In genomic region chr15:23642413-23643044, GRCh38 we compare ENCODE assay signal across 8 cellular contexts. TPM values are rescaled to one million over a fixed set of nuclear protein-coding genes. Genes with fewer than 3 reads are reported as not detected.
DNase-seq lines count a peak whose midpoint lies in the region; ATAC-seq and TF ChIP-seq lines count a peak whose summit lies in the region.

No MANE protein-coding gene starts in this region.

- DNase-seq in Daoy (ENCODE audit: low read depth), result peak; percentile 85
- DNase-seq in HK-2 (ENCODE audit: unreplicated experiment), result peak; percentile 45
- DNase-seq in NCI-H82 (lab: John Stamatoyannopoulos, UW), result peak; percentile 87
- peak; percentile 52 to 89 (median 76) for DNase-seq in head of caudate nucleus
- no peak for DNase-seq in HCEC 1CT

- H3K36me3 ChIP-seq in parathyroid adenoma (ENCODE audit: control insufficient read depth, insufficient read depth, low read length), result no peaks in the 10 kb centered on the region

- no peak overlapping the region for H2AFZ ChIP-seq in parathyroid adenoma

- no peaks in the 10 kb centered on the region for H3K9me3 ChIP-seq in parathyroid adenoma (ENCODE audit: control insufficient read depth, low read length)

- H3K36me3 Mint-ChIP-seq in activated T-helper 17 cell treated with anti-CD3 and anti-CD28 coated beads, Interleukin-2, amount 50 U/mL, for 72 hours (ENCODE audit: low read depth), result no peaks in the 10 kb centered on the region

- H3K27me3 ChIP-seq in parathyroid adenoma (ENCODE audit: control insufficient read depth, insufficient read depth, low read length), result no peaks in the 10 kb centered on the region

- no peaks in the 10 kb centered on the region for H3K79me2 ChIP-seq in parathyroid adenoma

- no peaks in the 10 kb centered on the region for H3K4me1 ChIP-seq in parathyroid adenoma

- H3K4me3 Mint-ChIP-seq in activated T-helper 17 cell treated with anti-CD3 and anti-CD28 coated beads, Interleukin-2, amount 50 U/mL, for 72 hours, result no peak overlapping the region

- peaks cover 4% of the 10 kb centered on the region for H3K27me3 Mint-ChIP-seq in activated T-helper 17 cell treated with anti-CD3 and anti-CD28 coated beads, Interleukin-2, amount 50 U/mL, for 72 hours

- H3K9ac ChIP-seq in parathyroid adenoma, result no peak overlapping the region

- no peaks in the 10 kb centered on the region for H3K4me1 Mint-ChIP-seq in activated T-helper 17 cell treated with anti-CD3 and anti-CD28 coated beads, Interleukin-2, amount 50 U/mL, for 72 hours

- no peak overlapping the region for H3K4me2 ChIP-seq in parathyroid adenoma (ENCODE audit: low read length)

- TF ChIP-seq CTCF in parathyroid adenoma (IDR thresholded peaks at IDR 0.05), result peak; percentile 69

- no peak overlapping the region for H3K27ac Mint-ChIP-seq in activated T-helper 17 cell treated with anti-CD3 and anti-CD28 coated beads, Interleukin-2, amount 50 U/mL, for 72 hours

- no peak overlapping the region for H3K27ac ChIP-seq in parathyroid adenoma

- ATAC-seq in activated T-helper 17 cell treated with anti-CD3 and anti-CD28 coated beads, Interleukin-2, amount 50 U/mL, for 72 hours (replicated peaks), result peak; percentile 59
- ATAC-seq in GM21723 (IDR thresholded peaks at IDR 0.05; ENCODE audit: unreplicated experiment), result no peak

- no peaks in the 10 kb centered on the region for H3K9me3 Mint-ChIP-seq in activated T-helper 17 cell treated with anti-CD3 and anti-CD28 coated beads, Interleukin-2, amount 50 U/mL, for 72 hours

- intact Hi-C loops in head of caudate nucleus (cut with DNase I), result no loop called here

- no peak overlapping the region for H3K4me3 ChIP-seq in parathyroid adenoma (ENCODE audit: low read depth, low read length)

RNA-seq across cellular contexts. Expression of gene MAGEL2, which starts 5.1 kb away (rescaled TPM):
- 0.74 and 0.77 TPM in 2 replicates for total RNA-seq in Daoy (2014; rRNA removed; shearing (Covaris generic))
- total RNA-seq in activated T-helper 17 cell treated with anti-CD3 and anti-CD28 coated beads, Interleukin-2, amount 50 U/mL, for 72 hours, result not detected

RNA-seq across cellular contexts. Expression of gene NDN, which starts 44.6 kb away (rescaled TPM):
- 139 and 158 TPM in 2 replicates for total RNA-seq in Daoy (2014; rRNA removed; shearing (Covaris generic))
- total RNA-seq in activated T-helper 17 cell treated with anti-CD3 and anti-CD28 coated beads, Interleukin-2, amount 50 U/mL, for 72 hours, result 1 to 10 TPM in 1 of 2 donors, under 1 TPM in 1; 0.16 to 1.2 TPM

Comparison
In these comparisons a context has a peak if more than half of its experiments do, and no peak if none do; other contexts are left out.
1. RNA of gene NDN, which starts 44.6 kb away (total RNA-seq): 139 to 158 TPM in Daoy; 0.16 to 1.2 TPM in activated T-helper 17 cell treated with anti-CD3 and anti-CD28 coated beads, Interleukin-2, amount 50 U/mL, for 72 hours; every median in the first group is over 10 times any median in the second.